Comparison of ENCODE assay signal across 8 cellular contexts in genomic region chr16:72093448-72094265, GRCh38. TPM values are rescaled to one million over a fixed set of nuclear protein-coding genes. Genes with fewer than 3 reads are reported as not detected.
DNase-seq lines count a peak whose midpoint lies in the region; TF ChIP-seq lines count a peak whose summit lies in the region.

DHX38 (plus strand) TSS chr16:72093847; CDS start chr16:72096158, 2,311 bp downstream.
TXNL4B (minus strand) TSS chr16:72093620; CDS start chr16:72090749, 2,871 bp downstream.

- CTCF ChIA-PET in HEK293T (lab: Yijun Ruan, JAX) = interaction anchor here (1.5 kb wide), 1 partner anchor 26 kb away, joined by 4 read pairs; no protein-coding TSS in a partner anchor

- peak within 1 kb of the TSS; percentile 94 for H3K27ac ChIP-seq in subcutaneous abdominal adipose tissue (ENCODE audit: low read depth, low read length)

- peak within 1 kb of the TSS; percentile 53 for H2AFZ ChIP-seq in neuron (ENCODE audit: low read depth, low read length)

- peak within 1 kb of the TSS; percentile 70 for H3K4me3 ChIP-seq in neuron (ENCODE audit: low read length)
- peak within 1 kb of the TSS; percentile 90 to 98 (median 96) for H3K4me3 ChIP-seq in subcutaneous abdominal adipose tissue (ENCODE audit: low read depth in 1 of 5, low read length in 5 of 5)

- H3K36me3 ChIP-seq in neuron (ENCODE audit: insufficient read depth, low read length) = peaks cover 45% of the 10 kb centered on the region
- H3K36me3 ChIP-seq in subcutaneous abdominal adipose tissue (ENCODE audit: control insufficient read depth in 5 of 5, insufficient read depth in 5 of 5, low read length in 5 of 5) = peaks cover 28 to 49% (median 45%) of the 10 kb centered on the region in 5 donors

- H3K9ac ChIP-seq in subcutaneous abdominal adipose tissue (ENCODE audit: low read length in 5 of 5) = peak within 1 kb of the TSS; percentile 91 to 99 (median 98)

- H3K9me3 ChIP-seq in neuron (ENCODE audit: low read length) = no peaks in the 10 kb centered on the region
- no peaks in the 10 kb centered on the region for H3K9me3 ChIP-seq in subcutaneous abdominal adipose tissue (ENCODE audit: control insufficient read depth in 5 of 5, low read length in 5 of 5)

- peaks cover 28% of the 10 kb centered on the region for H3K4me1 ChIP-seq in neuron (ENCODE audit: insufficient read depth, low read length)
- peaks cover 16 to 39% (median 32%) of the 10 kb centered on the region in 5 donors for H3K4me1 ChIP-seq in subcutaneous abdominal adipose tissue (ENCODE audit: control insufficient read depth in 5 of 5, insufficient read depth in 5 of 5, low read length in 5 of 5)

- H3K27me3 ChIP-seq in neuron (ENCODE audit: insufficient read depth, low read length) (no peaks in the 10 kb centered on the region), subcutaneous abdominal adipose tissue (ENCODE audit: control insufficient read depth in 5 of 5, insufficient read depth in 4 of 5, low read length in 5 of 5) (no peaks in the 10 kb centered on the region)

- in situ Hi-C loops in SK-MEL-5 (cut with HindIII; ENCODE audit: low pct_unique_long_range_greater_than_20kb, low sequenced_read_pairs) = no loop called here

- POLR2A ChIA-PET in HEK293T (lab: Yijun Ruan, JAX) = interaction anchor here (0.7 to 2.1 kb wide), 10 partner anchors 8 to 210 kb away, joined by 3 to 12 read pairs (median 4); partner anchors contain the start of gene ZNF821

- peak; percentile 97 for DNase-seq in GF-D8 (lab: John Stamatoyannopoulos, UW)
- DNase-seq in HEK293T (ENCODE audit: extremely low spot score) = peak; percentile 95
- peak; percentile 99 for DNase-seq in MV-4-11 (lab: John Stamatoyannopoulos, UW)
- DNase-seq in SK-MEL-5 (ENCODE audit: low read depth, low spot score) = peak; percentile 99
- peak; percentile 91 for DNase-seq in activated naive CD4-positive, alpha-beta T cell treated with Interleukin-2 at 50 U/mL for 16 hours
- peak; percentile 99 for DNase-seq in foreskin melanocyte

TF ChIP-seq in HEK293T, 16 proteins besides CTCF, POLR2A, EP300 and RAD21:
- TF ChIP-seq CTBP1 (IDR thresholded peaks at IDR 0.05; ENCODE audit: borderline replicate concordance) (no peak), FOXA1 (IDR thresholded peaks at IDR 0.05) (no peak), ARNT (IDR thresholded peaks at IDR 0.05) (no peak), SP1 (IDR thresholded peaks at IDR 0.05) (no peak), L3MBTL2 (conservative IDR thresholded peaks at IDR 0.05) (peak; percentile 36; the same call in 1 of the 2 replicates), ELF4 (IDR thresholded peaks at IDR 0.05) (peak; percentile 76), NFRKB (IDR thresholded peaks at IDR 0.05) (peak; percentile 47; the same call in 1 of the 2 replicates), PKNOX1 (IDR thresholded peaks at IDR 0.05) (peak; percentile 83)

RNA-seq across cellular contexts. Expression of gene DHX38, which starts in this region (rescaled TPM):
- 27.9 and 33.2 TPM in 2 replicates for total RNA-seq in SK-MEL-5 (2014; rRNA removed; shearing (Covaris generic))
- polyA plus RNA-seq in SK-MEL-5 (2015; cell fraction: cytosol; rRNA removed) = 23.5 and 26.8 TPM in 2 replicates
- 86.5 and 159 TPM in 2 replicates for polyA plus RNA-seq in SK-MEL-5 (2015; cell fraction: nucleus; rRNA removed)

RNA-seq across cellular contexts. Expression of gene TXNL4B, which starts in this region (rescaled TPM):
- 11.0 and 11.2 TPM in 2 replicates for total RNA-seq in SK-MEL-5 (2014; rRNA removed; shearing (Covaris generic))
- 16.1 and 17.2 TPM in 2 replicates for polyA plus RNA-seq in SK-MEL-5 (2015; cell fraction: cytosol; rRNA removed)
- polyA plus RNA-seq in SK-MEL-5 (2015; cell fraction: nucleus; rRNA removed) = 7.2 and 8.2 TPM in 2 replicates

Comparison
In these comparisons a context has a peak if more than half of its experiments do, and no peak if none do; other contexts are left out.
1. Peak in every context shown above with its lines: DNase-seq, H3K4me3 ChIP-seq and H3K27ac ChIP-seq.